ENCODE assay signal across 8 cellular contexts in the genomic region with DNA sequence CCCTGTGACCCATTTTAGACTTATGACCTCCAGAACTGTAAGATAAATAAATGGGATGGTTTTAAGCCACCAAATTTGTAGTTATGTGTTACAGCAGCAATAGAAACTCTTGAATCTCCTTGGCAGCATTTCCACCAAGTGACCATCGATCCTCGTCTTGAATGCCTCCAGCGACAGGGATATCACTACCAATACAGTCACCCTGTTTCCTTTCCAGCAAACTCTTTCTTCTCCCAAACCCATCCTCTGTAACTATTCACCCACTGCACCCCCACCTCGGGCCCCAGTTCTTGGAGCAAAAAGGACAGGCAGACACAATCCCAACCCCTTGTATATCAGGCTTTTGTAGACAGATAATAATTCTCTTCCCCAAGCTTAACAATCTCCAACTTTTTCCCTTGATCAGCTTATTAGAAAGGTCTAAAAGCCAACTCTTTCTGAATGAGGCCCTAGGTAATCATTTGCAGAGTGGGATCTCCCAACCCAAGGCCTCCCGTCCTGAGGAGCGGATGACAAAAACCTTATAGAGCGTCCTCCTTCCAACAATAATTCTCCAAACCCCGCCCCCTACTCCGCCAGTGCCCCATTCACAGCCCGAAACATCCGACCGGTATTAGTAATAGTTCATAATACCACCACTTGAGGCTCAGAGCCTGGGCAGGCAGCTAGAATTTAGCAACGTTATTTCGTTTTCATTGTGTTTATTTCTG. TPM values are rescaled to one million over a fixed set of nuclear protein-coding genes. Genes with fewer than 3 reads are reported as not detected.
DNase-seq lines count a peak whose midpoint lies in the region; ATAC-seq, FAIRE-seq and TF ChIP-seq lines count a peak whose summit lies in the region.

No MANE protein-coding gene starts in this region.

- no peak for TF ChIP-seq CTCF in astrocyte (IDR thresholded peaks at IDR 0.05; ENCODE audit: insufficient read depth, low read depth, low read length)

- no peak overlapping the region for H3K27ac Mint-ChIP-seq in astrocyte (ENCODE audit: unreplicated experiment)

- H3K27me3 Mint-ChIP-seq in astrocyte (ENCODE audit: low read depth, unreplicated experiment) = no peaks in the 10 kb centered on the region

- DNase-seq in stimulated activated naive CD4-positive, alpha-beta T cell treated with Interleukin-2 at 50 U/mL for 16 hours (lab: John Stamatoyannopoulos, UW) = peak; percentile 53
- DNase-seq in stimulated activated naive CD4-positive, alpha-beta T cell (lab: John Stamatoyannopoulos, UW) = no peak
- DNase-seq in NCI-H1694 treated with DMSO at 0.1 percent for 48 hours (lab: John Stamatoyannopoulos, UW) (peak; percentile 91), astrocyte (ENCODE audit: low read depth) (no peak), kidney glomerular epithelial cell (lab: John Stamatoyannopoulos, UW) (peak; percentile 90), SKM-1 (lab: John Stamatoyannopoulos, UW; ENCODE audit: unreplicated experiment) (no peak)

- no peaks in the 10 kb centered on the region for H3K9me3 Mint-ChIP-seq in astrocyte (ENCODE audit: unreplicated experiment)

- H3K27ac ChIP-seq in astrocyte (ENCODE audit: low read depth, low read length) (peak overlapping the region; percentile 31), stomach smooth muscle (ENCODE audit: low read length) (peak overlapping the region; percentile 88)

- H3K4me1 Mint-ChIP-seq in astrocyte (ENCODE audit: low read depth, unreplicated experiment) = peaks cover 3% of the 10 kb centered on the region

- no peaks in the 10 kb centered on the region for H3K36me3 Mint-ChIP-seq in astrocyte (ENCODE audit: low read depth, unreplicated experiment)

- peaks cover 11% of the 10 kb centered on the region for H3K4me1 ChIP-seq in astrocyte (ENCODE audit: insufficient read depth, low read length)
- peaks cover 25% of the 10 kb centered on the region for H3K4me1 ChIP-seq in stomach smooth muscle (ENCODE audit: control insufficient read depth, insufficient read depth, low read length)

- H3K79me2 ChIP-seq in astrocyte (ENCODE audit: insufficient read depth, low read length) = no peaks in the 10 kb centered on the region

- H3K4me3 ChIP-seq in astrocyte (ENCODE audit: insufficient read depth, low read depth, low read length) = peak overlapping the region; percentile 74
- peak overlapping the region; percentile 75 to 86 for H3K4me3 ChIP-seq in stomach smooth muscle (ENCODE audit: low read length in 2 of 2)

- H4K20me1 ChIP-seq in astrocyte (ENCODE audit: insufficient read depth, low read length) = no peaks in the 10 kb centered on the region

- no peak overlapping the region for H3K4me3 Mint-ChIP-seq in astrocyte (ENCODE audit: unreplicated experiment)

- peak overlapping the region; percentile 85 for H3K4me2 ChIP-seq in astrocyte (ENCODE audit: low read length)

- H3K36me3 ChIP-seq in astrocyte (ENCODE audit: insufficient read depth, low read length) = no peaks in the 10 kb centered on the region
- H3K36me3 ChIP-seq in stomach smooth muscle (ENCODE audit: control insufficient read depth in 2 of 2, insufficient read depth in 2 of 2, low read length in 2 of 2) = no peaks in the 10 kb centered on the region

- no peak for FAIRE-seq in astrocyte (lab: Jason Lieb, UNC)

- H3K9ac ChIP-seq in astrocyte (ENCODE audit: low read length) (peak overlapping the region; percentile 76), stomach smooth muscle (ENCODE audit: low read length in 2 of 2) (peak overlapping the region; percentile 74 to 80)

- H3K9me3 ChIP-seq in astrocyte (ENCODE audit: insufficient read depth, low read depth, low read length) (no peaks in the 10 kb centered on the region), stomach smooth muscle (ENCODE audit: control insufficient read depth in 2 of 2, low read length in 2 of 2) (no peaks in the 10 kb centered on the region)

- peak overlapping the region; percentile 62 for H2AFZ ChIP-seq in astrocyte (ENCODE audit: low read depth, low read length)

- H3K27me3 ChIP-seq in astrocyte (ENCODE audit: insufficient read depth, low read length) (peaks cover 2% of the 10 kb centered on the region), stomach smooth muscle (ENCODE audit: control insufficient read depth in 1 of 2, insufficient read depth in 2 of 2, low read length in 2 of 2) (no peaks in the 10 kb centered on the region)

- ATAC-seq in HG02642 (IDR thresholded peaks at IDR 0.05; ENCODE audit: poor library complexity, unreplicated experiment) = peak; percentile 20

RNA-seq across cellular contexts. Expression of gene PLLP, which starts 14.7 kb away (rescaled TPM):
- total RNA-seq in astrocyte = 0.14 and 0.93 TPM in 2 replicates

RNA-seq across cellular contexts. Expression of gene ARL2BP, which starts 54.1 kb away (rescaled TPM):
- 70.9 and 71.1 TPM in 2 replicates for total RNA-seq in astrocyte

RNA-seq across cellular contexts. Expression of gene CCL22, which starts 59.4 kb away (rescaled TPM):
- total RNA-seq in astrocyte = not detected in 2 replicates

Comparison
In these comparisons a context has a peak if more than half of its experiments do, and no peak if none do; other contexts are left out.
1. DNase-seq: peak in stimulated activated naive CD4-positive, alpha-beta T cell treated with Interleukin-2 at 50 U/mL for 16 hours (single experiment), NCI-H1694 treated with DMSO at 0.1 percent for 48 hours (single experiment) and kidney glomerular epithelial cell (single experiment); none in stimulated activated naive CD4-positive, alpha-beta T cell (0 of 6), astrocyte (single experiment) and SKM-1 (single experiment).